2 cellular contexts compared by ENCODE assay signal in genomic region chr5:150206780-150207115, GRCh38.
TF ChIP-seq lines count a peak whose summit lies in the region.

No MANE protein-coding gene starts in this region.

TF ChIP-seq in IMR-90, 13 proteins besides CTCF, POLR2A, EP300 and RAD21:
- no peak for TF ChIP-seq RCOR1 (IDR thresholded peaks at IDR 0.05; ENCODE audit: insufficient replicate concordance, low read length)
- no peak for TF ChIP-seq BHLHE40 (IDR thresholded peaks at IDR 0.05; ENCODE audit: low read depth, low read length)
- no peak for TF ChIP-seq USF2 (IDR thresholded peaks at IDR 0.05; ENCODE audit: low read depth, low read length)
- TF ChIP-seq MAFK (IDR thresholded peaks at IDR 0.05; ENCODE audit: low read depth, low read length): no peak
- no peak for TF ChIP-seq MAZ (IDR thresholded peaks at IDR 0.05; ENCODE audit: borderline replicate concordance, low read depth, low read length)
- TF ChIP-seq FOS (IDR thresholded peaks at IDR 0.05; ENCODE audit: low read depth, low read length): no peak
- no peak for TF ChIP-seq CHD1 (IDR thresholded peaks at IDR 0.05; ENCODE audit: low read depth, low read length)
- no peak for TF ChIP-seq RFX5 (IDR thresholded peaks at IDR 0.05; ENCODE audit: low read depth, low read length)
- TF ChIP-seq MXI1 (IDR thresholded peaks at IDR 0.05; ENCODE audit: borderline replicate concordance, low read depth, low read length): no peak
- no peak for TF ChIP-seq NFE2L2 (IDR thresholded peaks at IDR 0.05; ENCODE audit: low read depth, low read length)
- no peak for TF ChIP-seq ELK1 (IDR thresholded peaks at IDR 0.05; ENCODE audit: borderline replicate concordance, low read depth, low read length)
- no peak for TF ChIP-seq SMC3 (IDR thresholded peaks at IDR 0.05; ENCODE audit: low read depth, low read length)
- TF ChIP-seq CEBPB (IDR thresholded peaks at IDR 0.05; ENCODE audit: low read depth, low read length): no peak
TF ChIP-seq in IMR-90: peak in this region for 0.

TF ChIP-seq in H1, 55 proteins besides CTCF, POLR2A, EP300 and RAD21:
- TF ChIP-seq TCF12 (IDR thresholded peaks at IDR 0.05; ENCODE audit: low read depth, low read length) (no peak), RXRA (IDR thresholded peaks at IDR 0.05; ENCODE audit: insufficient read depth, low read depth, low read length) (no peak), BRCA1 (IDR thresholded peaks at IDR 0.05; ENCODE audit: low read depth, low read length) (no peak), SIRT6 (IDR thresholded peaks at IDR 0.05; ENCODE audit: low read length) (no peak), POLR2AphosphoS5 (IDR thresholded peaks at IDR 0.05; ENCODE audit: low read depth, low read length) (no peak), SAP30 (IDR thresholded peaks at IDR 0.05; ENCODE audit: insufficient read depth, insufficient replicate concordance, low read length) (no peak), TEAD4 (IDR thresholded peaks at IDR 0.05; ENCODE audit: low read depth, low read length) (no peak), SIN3A (conservative IDR thresholded peaks at IDR 0.05 in 1 of 2, IDR thresholded peaks at IDR 0.05 in 1 of 2; ENCODE audit: low read depth in 1 of 2, low read length in 2 of 2) (no peak), ASH2L (IDR thresholded peaks at IDR 0.05; ENCODE audit: low read length) (no peak)
